8 cellular contexts compared by ENCODE assay signal in the genomic region with DNA sequence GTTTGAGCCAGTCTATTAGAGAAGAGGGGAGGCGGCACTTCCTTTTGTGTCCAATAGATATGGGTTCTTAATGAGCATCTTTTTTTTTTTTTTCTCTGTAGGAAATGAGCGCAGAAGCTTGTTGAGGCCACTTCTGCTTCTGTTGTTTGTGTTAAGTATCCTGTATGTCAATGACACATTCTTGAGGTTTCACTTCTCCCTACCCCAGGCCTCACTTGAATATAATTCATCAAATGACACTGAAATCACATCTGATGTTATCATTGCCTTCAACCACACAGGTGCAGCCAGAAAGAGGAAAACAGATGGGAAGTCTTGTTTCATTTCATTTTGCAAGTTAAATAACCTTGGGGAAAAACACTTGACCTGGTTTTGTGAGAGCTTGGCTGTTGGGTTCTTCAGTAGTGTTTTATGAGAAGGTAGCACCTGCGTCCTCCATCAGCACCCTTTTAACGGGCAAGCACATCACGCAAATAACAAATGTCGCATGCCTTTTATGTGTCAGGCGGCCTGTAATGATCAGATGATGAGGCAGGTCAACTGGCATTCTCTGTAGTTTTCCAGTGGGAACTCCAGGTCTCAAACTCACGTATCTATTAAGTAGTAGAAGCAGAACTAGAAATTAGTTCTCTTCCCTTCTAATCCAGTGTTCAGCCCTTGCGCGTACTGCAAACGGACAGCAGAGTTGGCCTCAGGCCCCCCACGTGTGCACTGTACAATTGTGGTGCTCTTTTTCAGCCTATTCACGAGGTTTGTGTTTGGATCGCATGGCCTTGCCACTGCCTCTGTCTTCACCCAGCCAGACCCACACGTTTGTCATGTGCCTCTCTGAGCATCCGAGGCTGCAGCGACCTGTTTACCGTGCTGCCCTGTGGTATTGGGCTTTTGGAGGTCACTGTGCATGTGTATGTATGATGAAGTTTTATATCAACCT. TPM values are rescaled to one million over a fixed set of nuclear protein-coding genes. Genes with fewer than 3 reads are reported as not detected.
DNase-seq lines count a peak whose midpoint lies in the region; ATAC-seq, FAIRE-seq and TF ChIP-seq lines count a peak whose summit lies in the region.

No MANE protein-coding gene starts in this region.

- peaks cover 7 to 20% of the 10 kb centered on the region in 2 donors for H3K4me1 ChIP-seq in kidney (ENCODE audit: control insufficient read depth in 1 of 2, insufficient read depth in 1 of 2, low read depth in 1 of 2, low read length in 2 of 2)

- H3K27ac ChIP-seq in kidney (ENCODE audit: low read depth in 2 of 2, low read length in 2 of 2), result no peak overlapping the region

- in situ Hi-C loops in GM13977 (cut with MboI; ENCODE audit: low pct_unique_long_range_greater_than_20kb, low sequenced_read_pairs, unreplicated experiment), result no loop called here

- H3K36me3 Mint-ChIP-seq in T-cell, result no peaks in the 10 kb centered on the region

- no peaks in the 10 kb centered on the region for H3K36me3 ChIP-seq in kidney (ENCODE audit: control insufficient read depth in 1 of 2, insufficient read depth in 2 of 2, low read length in 2 of 2)

- H3K9me3 Mint-ChIP-seq in T-cell, result no peaks in the 10 kb centered on the region

- CTCF ChIA-PET in T-cell (lab: Charles Lee), result interaction anchor here in 1 of 2 donors (0.6 kb wide), 1 partner anchor 541 kb away, joined by 6 read pairs; no protein-coding TSS in a partner anchor

- H3K9me3 ChIP-seq in kidney (ENCODE audit: control insufficient read depth in 1 of 2, low read length in 2 of 2), result no peaks in the 10 kb centered on the region

- FAIRE-seq in kidney (lab: Jason Lieb, UNC), result no peak

- DNase-seq in GM13977 (ENCODE audit: low spot score) (peak; percentile 59), T-cell (no peak), hepatic stellate cell (ENCODE audit: low spot score) (no peak), OCI-M1 (lab: John Stamatoyannopoulos, UW) (no peak), ureter (ENCODE audit: low spot score) (no peak), kidney (no peak)

- POLR2A ChIA-PET in T-cell (lab: Charles Lee), result no interaction called here

- intact Hi-C loops in kidney (cut with DNase I), result no loop called here

- H3K4me3 Mint-ChIP-seq in T-cell, result peak overlapping the region in 2 of 3 donors; percentile 3 to 47

- peak overlapping the region; percentile 19 to 79 for H3K27ac Mint-ChIP-seq in T-cell

- peaks cover 0 to 25% (median 7%) of the 10 kb centered on the region in 3 donors for H3K4me1 Mint-ChIP-seq in T-cell

- ATAC-seq in GM21360 (IDR thresholded peaks at IDR 0.05; ENCODE audit: unreplicated experiment) (peak; percentile 97), HG03469 (IDR thresholded peaks at IDR 0.05; ENCODE audit: unreplicated experiment) (peak; percentile 96), T-cell (replicated peaks in 1 of 4) (peak in 3 of 4 experiments; percentile 20 to 92 (median 72))

- H3K9ac ChIP-seq in kidney (ENCODE audit: low read length in 2 of 2), result no peak overlapping the region

- H3K27me3 Mint-ChIP-seq in T-cell, result peaks cover 2 to 22% of the 10 kb centered on the region in 2 donors

- H3K4me3 ChIP-seq in kidney (ENCODE audit: low read length in 2 of 2), result no peak overlapping the region

- no peak for TF ChIP-seq CTCF in GM13977 (IDR thresholded peaks at IDR 0.05; ENCODE audit: extremely low read depth, insufficient read depth, missing control alignments)
- no peak for TF ChIP-seq CTCF in kidney (IDR thresholded peaks at IDR 0.05; ENCODE audit: borderline replicate concordance, extremely low read depth, insufficient read depth)

RNA-seq across cellular contexts. Expression of a gene that starts 23.5 kb away (rescaled TPM):
- 10 to 100 TPM in 1 of 5 donors, 1 to 10 TPM in 4; 2.5 to 18.4 (median 5.4) TPM for total RNA-seq in T-cell
- total RNA-seq in ureter, result 78.9 TPM
- 58.7 TPM for total RNA-seq in kidney
- 2.8 TPM for polyA plus RNA-seq in kidney (ENCODE audit: insufficient read depth, low read depth, low replicate concordance)
